20 cellular contexts compared by ENCODE assay signal in the genomic region with DNA sequence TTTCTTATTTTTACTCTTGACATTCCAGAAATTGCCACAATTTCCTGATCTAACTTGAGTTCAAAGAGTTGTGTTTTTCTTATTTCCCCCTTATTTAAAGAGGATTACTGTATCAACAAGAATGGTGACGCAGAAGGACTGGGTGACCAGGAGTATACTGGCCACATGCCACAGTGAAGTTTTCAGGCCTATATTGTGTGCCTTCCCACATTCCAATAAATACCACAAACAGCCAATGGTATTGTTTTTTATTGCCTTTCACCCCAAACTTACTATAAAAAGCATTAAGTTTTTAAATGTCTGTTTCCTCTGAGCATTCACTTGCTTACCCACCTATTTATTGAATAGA.
DNase-seq lines count a peak whose midpoint lies in the region; ATAC-seq and TF ChIP-seq lines count a peak whose summit lies in the region.
"Had no signal": no experiment of that assay in that cellular context is flagged by ENCODE, and none has a peak within 500 bp of the region (broad histone marks: within the 10 kb centered on the region; RNA-seq: fewer than 3 reads in every experiment).

No MANE protein-coding gene starts in this region.

- no peaks in the 10 kb centered on the region for H3K9me3 ChIP-seq in smooth muscle cell (replicated peaks; ENCODE audit: low read depth)
- H3K9me3 ChIP-seq: upper lobe of right lung had no signal

- ATAC-seq in GM21390 (IDR thresholded peaks at IDR 0.05; ENCODE audit: unreplicated experiment) (peak; percentile 5), HG02759 (IDR thresholded peaks at IDR 0.05; ENCODE audit: unreplicated experiment) (no peak)
- ATAC-seq: activated CD8-positive, alpha-beta T cell treated with anti-CD3 and anti-CD28 coated beads, Interleukin-2, amount 10 ng/mL, durations not matched to agents 7 days and 5 days; K562; left ventricle myocardium superior had no signal

- no peak overlapping the region for H2AFZ ChIP-seq in smooth muscle cell (ENCODE audit: low read depth)

- WGBS in smooth muscle cell (ENCODE audit: low lambda C conversion rate): 81% methylated on average over 1 of the region's 1 CpG

- DNase-seq in A172 (ENCODE audit: low spot score) (peak; percentile 10), M059J (ENCODE audit: low read depth) (peak; percentile 50), iris pigment epithelial cell (ENCODE audit: low read depth) (peak; percentile 20), smooth muscle cell (lab: John Stamatoyannopoulos, UW; ENCODE audit: unreplicated experiment) (no peak), KBM-7 (no peak), NCI-H2171 (lab: John Stamatoyannopoulos, UW) (no peak)
- DNase-seq: activated CD8-positive, alpha-beta T cell treated with anti-CD3 and anti-CD28 coated beads, Interleukin-2, amount 10 ng/mL, durations not matched to agents 7 days and 5 days; CD4-positive, CD25-positive, alpha-beta regulatory T cell; cerebellar nuclear complex; DND-41; H9; left ventricle myocardium superior; naive B cell; stimulated activated naive CD4-positive, alpha-beta T cell; upper lobe of right lung had no signal

- no peak for TF ChIP-seq CTCF in smooth muscle cell (IDR thresholded peaks at IDR 0.05; ENCODE audit: borderline replicate concordance, insufficient read depth, poor library complexity, severe bottlenecking)

- H3K79me2 ChIP-seq in smooth muscle cell (ENCODE audit: low read depth): no peaks in the 10 kb centered on the region

- H3K27me3 ChIP-seq in smooth muscle cell (ENCODE audit: low read depth): peaks cover under 1% of the 10 kb centered on the region
- H3K27me3 ChIP-seq: foreskin keratinocyte, upper lobe of right lung had no signal

- no peak overlapping the region for H3K27ac ChIP-seq in smooth muscle cell (ENCODE audit: low read depth)
- H3K27ac ChIP-seq: foreskin keratinocyte, upper lobe of right lung, VCaP had no signal

- H3K9ac ChIP-seq in smooth muscle cell (ENCODE audit: low read depth): no peak overlapping the region

- H3K4me2 ChIP-seq in smooth muscle cell: no peak overlapping the region

- no peaks in the 10 kb centered on the region for H3K4me1 ChIP-seq in smooth muscle cell (ENCODE audit: low read depth)
- H3K4me1 ChIP-seq: upper lobe of right lung had no signal

- no peaks in the 10 kb centered on the region for H3K36me3 ChIP-seq in smooth muscle cell (ENCODE audit: low read depth)
- H3K36me3 ChIP-seq: upper lobe of right lung had no signal

- no peak overlapping the region for H3K4me3 ChIP-seq in smooth muscle cell
- H3K4me3 ChIP-seq: K562, upper lobe of right lung had no signal

- in situ Hi-C loops in KBM-7 (cut with MboI; ENCODE audit: low pct_unique_long_range_greater_than_20kb, low sequenced_read_pairs): no loop called here

- H4K20me1 ChIP-seq in smooth muscle cell (ENCODE audit: low read depth): no peaks in the 10 kb centered on the region

- no peaks in the 10 kb centered on the region for H3F3A ChIP-seq in smooth muscle cell (ENCODE audit: low read depth)

Comparison
In these comparisons a context has a peak if more than half of its experiments do, and no peak if none do; other contexts are left out.
1. DNase-seq: peak in A172 (single experiment), M059J (single experiment) and iris pigment epithelial cell (single experiment); none in smooth muscle cell (single experiment), KBM-7 (single experiment) and NCI-H2171 (single experiment).